28 cellular contexts compared by ENCODE assay signal in the genomic region with DNA sequence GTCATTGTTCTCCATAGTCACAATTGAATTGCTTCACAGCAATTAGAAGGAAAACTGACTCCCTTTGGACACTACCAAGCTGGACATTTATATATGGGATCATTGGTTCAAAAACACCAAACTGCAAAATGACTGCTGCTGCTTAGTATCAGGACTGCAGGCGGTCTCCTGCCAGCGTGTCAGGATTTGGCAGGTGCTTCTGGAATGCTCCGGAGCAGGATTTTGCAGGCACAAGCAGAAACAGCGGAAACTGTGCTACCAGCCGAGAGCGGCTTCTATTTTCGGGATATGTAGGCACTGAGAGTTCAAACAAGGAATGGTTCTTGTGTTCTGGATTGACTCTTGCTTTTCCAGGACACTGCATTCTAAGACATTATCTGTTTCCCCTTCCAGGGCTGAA.
DNase-seq lines count a peak whose midpoint lies in the region; ATAC-seq and TF ChIP-seq lines count a peak whose summit lies in the region.
"Had no signal": no experiment of that assay in that cellular context is flagged by ENCODE, and none has a peak within 500 bp of the region (broad histone marks: within the 10 kb centered on the region; RNA-seq: fewer than 3 reads in every experiment).

No MANE protein-coding gene starts in this region.

- H3K4me1 ChIP-seq in left lung = no peaks in the 10 kb centered on the region
- H3K4me1 ChIP-seq: Peyer's patch, spleen had no signal

- H3K36me3 ChIP-seq in left lung = no peaks in the 10 kb centered on the region
- H3K36me3 ChIP-seq: cardiac muscle cell, Peyer's patch, SJSA1, spleen had no signal

- no peaks in the 10 kb centered on the region for H3K27me3 ChIP-seq in left lung
- H3K27me3 ChIP-seq: cardiac muscle cell, Peyer's patch, SJSA1, spleen had no signal

- ATAC-seq in left lobe of liver = peak; percentile 14
- no peak for ATAC-seq in left lung
- ATAC-seq: activated CD8-positive, alpha-beta T cell treated with anti-CD3 and anti-CD28 coated beads, Interleukin-2, amount 10 ng/mL, durations not matched to agents 7 days and 5 days; stimulated activated memory B cell treated with anti-CD40 and anti-IgM and Interleukin-4, amounts not matched to agents 10 μg/mL and 1 μg/mL and 100 μg/mL, for 72 hours had no signal

- TF ChIP-seq CTCF in epithelial cell of esophagus (IDR thresholded peaks at IDR 0.05; ENCODE audit: insufficient read depth, low read depth, low read length, missing control alignments) (no peak), left lung (IDR thresholded peaks at IDR 0.05) (no peak)

- no peaks in the 10 kb centered on the region for H3K36me3 Mint-ChIP-seq in activated CD4-positive, alpha-beta T cell treated with anti-CD3 and anti-CD28 coated beads, Interleukin-2, amount 10 ng/mL, durations not matched to agents 24 days and 14 days (ENCODE audit: low read depth)
- H3K36me3 Mint-ChIP-seq: stimulated activated memory B cell treated with anti-CD40 and anti-IgM and Interleukin-4, amounts not matched to agents 10 μg/mL and 1 μg/mL and 100 μg/mL, for 72 hours had no signal

- H3K4me1 Mint-ChIP-seq in activated CD4-positive, alpha-beta T cell treated with anti-CD3 and anti-CD28 coated beads, Interleukin-2, amount 10 ng/mL, durations not matched to agents 24 days and 14 days = no peaks in the 10 kb centered on the region

- H3K27me3 Mint-ChIP-seq in activated CD4-positive, alpha-beta T cell treated with anti-CD3 and anti-CD28 coated beads, Interleukin-2, amount 10 ng/mL, durations not matched to agents 24 days and 14 days = peaks cover 40% of the 10 kb centered on the region
- H3K27me3 Mint-ChIP-seq: stimulated activated memory B cell treated with anti-CD40 and anti-IgM and Interleukin-4, amounts not matched to agents 10 μg/mL and 1 μg/mL and 100 μg/mL, for 72 hours had no signal

- DNase-seq in epithelial cell of esophagus (ENCODE audit: low read depth) (peak; percentile 31), left lobe of liver (ENCODE audit: low spot score) (no peak), putamen (ENCODE audit: low spot score) (peak; percentile 66), left lung (no peak), D341Med (ENCODE audit: low spot score) (no peak)
- DNase-seq in activated naive CD4-positive, alpha-beta T cell treated with Interleukin-2 at 50 U/mL for 16 hours = no peak
- no peak for DNase-seq in activated CD4-positive, alpha-beta T cell treated with anti-CD3 and anti-CD28 coated beads, Interleukin-2, amount 10 ng/mL, durations not matched to agents 24 days and 14 days
- DNase-seq: activated CD4-positive, alpha-beta T cell treated with anti-CD3 and anti-CD28 coated beads for 1 hour; activated CD8-positive, alpha-beta T cell treated with anti-CD3 and anti-CD28 coated beads, Interleukin-2, amount 10 ng/mL, durations not matched to agents 7 days and 5 days; activated naive CD4-positive, alpha-beta T cell; activated T-cell treated with anti-CD3 and anti-CD28 coated beads, Interleukin-2, amount 50 U/mL, for 1 hour; amniotic stem cell; DMS79; GOT3; KG1; midbrain; MV-4-11; NCI-H146; NCI-H510A; Peyer's patch; spleen; stimulated activated CD4-positive, alpha-beta T cell treated with anti-CD3 and anti-CD28 coated beads, Interleukin-4, amount 100 ng/mL, for 1 hour had no signal

- no peak overlapping the region for H3K4me3 Mint-ChIP-seq in activated CD4-positive, alpha-beta T cell treated with anti-CD3 and anti-CD28 coated beads, Interleukin-2, amount 10 ng/mL, durations not matched to agents 24 days and 14 days
- H3K4me3 Mint-ChIP-seq: activated CD8-positive, alpha-beta T cell treated with anti-CD3 and anti-CD28 coated beads, Interleukin-2, amount 10 ng/mL, durations not matched to agents 7 days and 5 days; nephron; stimulated activated memory B cell treated with anti-CD40 and anti-IgM and Interleukin-4, amounts not matched to agents 10 μg/mL and 1 μg/mL and 100 μg/mL, for 72 hours; T-helper 1 cell treated with Interleukin-12 subunit alpha and Interleukin-12 subunit beta and Interleukin-4 antibody, amounts not matched to agents 30 μg/mL and 1 μg/mL, for 36 hours had no signal

- H3K9me3 Mint-ChIP-seq in activated CD4-positive, alpha-beta T cell treated with anti-CD3 and anti-CD28 coated beads, Interleukin-2, amount 10 ng/mL, durations not matched to agents 24 days and 14 days = no peaks in the 10 kb centered on the region
- H3K9me3 Mint-ChIP-seq: nephron; stimulated activated memory B cell treated with anti-CD40 and anti-IgM and Interleukin-4, amounts not matched to agents 10 μg/mL and 1 μg/mL and 100 μg/mL, for 72 hours; T-helper 1 cell treated with Interleukin-12 subunit alpha and Interleukin-12 subunit beta and Interleukin-4 antibody, amounts not matched to agents 30 μg/mL and 1 μg/mL, for 36 hours had no signal

- H3K27ac Mint-ChIP-seq in activated CD4-positive, alpha-beta T cell treated with anti-CD3 and anti-CD28 coated beads, Interleukin-2, amount 10 ng/mL, durations not matched to agents 24 days and 14 days = no peak overlapping the region
- H3K27ac Mint-ChIP-seq: activated CD8-positive, alpha-beta T cell treated with anti-CD3 and anti-CD28 coated beads, Interleukin-2, amount 10 ng/mL, durations not matched to agents 7 days and 5 days; nephron; stimulated activated memory B cell treated with anti-CD40 and anti-IgM and Interleukin-4, amounts not matched to agents 10 μg/mL and 1 μg/mL and 100 μg/mL, for 72 hours; T-helper 1 cell treated with Interleukin-12 subunit alpha and Interleukin-12 subunit beta and Interleukin-4 antibody, amounts not matched to agents 30 μg/mL and 1 μg/mL, for 36 hours had no signal

- H3K4me3 ChIP-seq in epithelial cell of esophagus (ENCODE audit: low read length) = no peak overlapping the region
- H3K4me3 ChIP-seq in left lung = no peak overlapping the region
- H3K4me3 ChIP-seq: cardiac muscle cell, Peyer's patch, SJSA1, spleen had no signal

- H3K27ac ChIP-seq in angular gyrus (ENCODE audit: low read depth, low read length) = peak overlapping the region; percentile 64
- no peak overlapping the region for H3K27ac ChIP-seq in left lung
- H3K27ac ChIP-seq: cardiac muscle cell, SJSA1, spleen had no signal

- H3K9me3 ChIP-seq in left lung = no peaks in the 10 kb centered on the region
- H3K9me3 ChIP-seq: Peyer's patch, SJSA1, spleen had no signal

- intact Hi-C loops in left lung (cut with DNase I) = no loop called here
- intact Hi-C loops in activated CD4-positive, alpha-beta T cell treated with anti-CD3 and anti-CD28 coated beads, Interleukin-2, amount 10 ng/mL, durations not matched to agents 24 days and 14 days (cut with micrococcal nuclease) = no loop called here

Comparison
In these comparisons a context has a peak if more than half of its experiments do, and no peak if none do; other contexts are left out.
1. DNase-seq: peak in epithelial cell of esophagus (single experiment) and putamen (single experiment); none in left lobe of liver (single experiment), activated naive CD4-positive, alpha-beta T cell treated with Interleukin-2 at 50 U/mL for 16 hours (single experiment), left lung (0 of 2), activated CD4-positive, alpha-beta T cell treated with anti-CD3 and anti-CD28 coated beads, Interleukin-2, amount 10 ng/mL, durations not matched to agents 24 days and 14 days (single experiment) and D341Med (single experiment).